ENCODE assay signal across 8 cellular contexts in genomic region chr2:238238766-238239551, GRCh38. TPM values are rescaled to one million over a fixed set of nuclear protein-coding genes. Genes with fewer than 3 reads are reported as not detected.
DNase-seq lines count a peak whose midpoint lies in the region; ATAC-seq and TF ChIP-seq lines count a peak whose summit lies in the region.

No MANE protein-coding gene starts in this region.

- H3K36me3 ChIP-seq in NT2/D1 (ENCODE audit: insufficient read depth, insufficient read length, low read length) (no peaks in the 10 kb centered on the region), upper lobe of right lung (no peaks in the 10 kb centered on the region)

- no peaks in the 10 kb centered on the region for H3K9me3 Mint-ChIP-seq in activated naive CD8-positive, alpha-beta T cell treated with anti-CD3 and anti-CD28 coated beads for 36 hours
- no peaks in the 10 kb centered on the region for H3K9me3 Mint-ChIP-seq in mesothelial cell of epicardium

- no peak overlapping the region for H3K27ac ChIP-seq in AG04450 (ENCODE audit: low read depth, low read length)
- no peak overlapping the region for H3K27ac ChIP-seq in upper lobe of right lung

- H3K27ac Mint-ChIP-seq in activated naive CD8-positive, alpha-beta T cell treated with anti-CD3 and anti-CD28 coated beads for 36 hours = no peak overlapping the region
- H3K27ac Mint-ChIP-seq in mesothelial cell of epicardium = no peak overlapping the region

- peaks cover 44% of the 10 kb centered on the region for H3K27me3 Mint-ChIP-seq in activated naive CD8-positive, alpha-beta T cell treated with anti-CD3 and anti-CD28 coated beads for 36 hours
- H3K27me3 Mint-ChIP-seq in mesothelial cell of epicardium (ENCODE audit: low read depth) = peaks cover 48% of the 10 kb centered on the region

- intact Hi-C loops in upper lobe of right lung (cut with DNase I) = no loop called here

- H3K4me1 ChIP-seq in NT2/D1 (ENCODE audit: insufficient read depth, insufficient read length) (peaks cover 11% of the 10 kb centered on the region), upper lobe of right lung (peaks cover 8% of the 10 kb centered on the region)

- H3K4me3 ChIP-seq in AG04450 (ENCODE audit: low read depth, low read length) = peak overlapping the region; percentile 64; the same call in 1 of the 2 replicates
- peak overlapping the region; percentile 72 for H3K4me3 ChIP-seq in NT2/D1 (ENCODE audit: insufficient read length, low read depth)
- peak overlapping the region; percentile 61 for H3K4me3 ChIP-seq in upper lobe of right lung

- TF ChIP-seq CTCF in AG04450 (IDR thresholded peaks at IDR 0.05; ENCODE audit: low read depth, low read length) = no peak
- no peak for TF ChIP-seq CTCF in mesothelial cell of epicardium (IDR thresholded peaks at IDR 0.05; ENCODE audit: unreplicated experiment)
- TF ChIP-seq CTCF in upper lobe of right lung (IDR thresholded peaks at IDR 0.05) = no peak

- peaks cover 6% of the 10 kb centered on the region; the same call in 1 of the 2 replicates for H3K9me3 ChIP-seq in AG04450 (ENCODE audit: control insufficient read depth, insufficient read depth, low read length)
- peaks cover 6% of the 10 kb centered on the region; the same call in 1 of the 2 replicates for H3K9me3 ChIP-seq in NT2/D1 (ENCODE audit: insufficient read depth, low read length)
- H3K9me3 ChIP-seq in upper lobe of right lung = no peaks in the 10 kb centered on the region

- peak overlapping the region; percentile 30 for H3K4me3 Mint-ChIP-seq in activated naive CD8-positive, alpha-beta T cell treated with anti-CD3 and anti-CD28 coated beads for 36 hours
- peak overlapping the region; percentile 41 for H3K4me3 Mint-ChIP-seq in mesothelial cell of epicardium

- POLR2A ChIA-PET in AG04450 (lab: Yijun Ruan, JAX) = no interaction called here

- H3K9ac ChIP-seq in NT2/D1 (ENCODE audit: insufficient read length, low read depth) = peak overlapping the region; percentile 91

- DNase-seq in AG04450 (ENCODE audit: low read depth, low spot score) = no peak
- no peak for DNase-seq in NT2/D1 (ENCODE audit: low read depth, low spot score)
- DNase-seq in activated naive CD8-positive, alpha-beta T cell treated with anti-CD3 and anti-CD28 coated beads for 36 hours = peak; percentile 51
- no peak for DNase-seq in mesothelial cell of epicardium (ENCODE audit: low spot score in 2 of 2, unreplicated experiment in 2 of 2)
- DNase-seq in upper lobe of right lung = peak; percentile 70

- no peaks in the 10 kb centered on the region for H3K36me3 Mint-ChIP-seq in activated naive CD8-positive, alpha-beta T cell treated with anti-CD3 and anti-CD28 coated beads for 36 hours
- H3K36me3 Mint-ChIP-seq in mesothelial cell of epicardium = no peaks in the 10 kb centered on the region

- ATAC-seq in GM19395 (IDR thresholded peaks at IDR 0.05; ENCODE audit: unreplicated experiment) (peak; percentile 7), upper lobe of right lung (peak; percentile 3), HG03045 (IDR thresholded peaks at IDR 0.05; ENCODE audit: unreplicated experiment) (no peak), GM21526 (IDR thresholded peaks at IDR 0.05; ENCODE audit: low FRiP score, unreplicated experiment) (no peak)

- CTCF ChIA-PET in AG04450 (lab: Charles Lee) = no interaction called here

- H3K27me3 ChIP-seq in AG04450 (ENCODE audit: control insufficient read depth, insufficient read depth, low read length) (peaks cover 29% of the 10 kb centered on the region), NT2/D1 (ENCODE audit: insufficient read depth, insufficient read length) (peaks cover 41% of the 10 kb centered on the region), upper lobe of right lung (peaks cover 8% of the 10 kb centered on the region)

- H3K4me1 Mint-ChIP-seq in activated naive CD8-positive, alpha-beta T cell treated with anti-CD3 and anti-CD28 coated beads for 36 hours = peaks cover 5% of the 10 kb centered on the region
- peaks cover 6% of the 10 kb centered on the region for H3K4me1 Mint-ChIP-seq in mesothelial cell of epicardium

RNA-seq across cellular contexts. Expression of gene HES6, which starts 0.9 kb away (rescaled TPM):
- polyA plus RNA-seq in AG04450 (2011; rRNA removed) = 2.9 and 3.9 TPM in 2 replicates
- polyA minus RNA-seq in AG04450 (2011; rRNA and poly(A)+ RNA removed) = 0.26 and 1.1 TPM in 2 replicates
- total RNA-seq in activated naive CD8-positive, alpha-beta T cell treated with anti-CD3 and anti-CD28 coated beads for 36 hours = 1 to 10 TPM; 3.5 to 4.0 TPM
- total RNA-seq in mesothelial cell of epicardium (4.2 to 5.1 TPM (median 4.3 TPM) in 3 replicates), upper lobe of right lung (7.3 TPM)

RNA-seq across cellular contexts. Expression of gene ILKAP, which starts 35.5 kb away (rescaled TPM):
- 29.4 and 34.9 TPM in 2 replicates for polyA plus RNA-seq in AG04450 (2011; rRNA removed)
- polyA minus RNA-seq in AG04450 (2011; rRNA and poly(A)+ RNA removed) = 21.9 and 23.3 TPM in 2 replicates
- 10 to 100 TPM; 52.9 to 54.7 TPM for total RNA-seq in activated naive CD8-positive, alpha-beta T cell treated with anti-CD3 and anti-CD28 coated beads for 36 hours
- total RNA-seq in mesothelial cell of epicardium (48.6 to 54.0 TPM (median 50.8 TPM) in 3 replicates), upper lobe of right lung (47.2 TPM)

RNA-seq across cellular contexts. Expression of gene PER2, which starts 49.5 kb away (rescaled TPM):
- 1.7 and 1.9 TPM in 2 replicates for polyA plus RNA-seq in AG04450 (2011; rRNA removed)
- 8.0 and 8.9 TPM in 2 replicates for polyA minus RNA-seq in AG04450 (2011; rRNA and poly(A)+ RNA removed)
- 10 to 100 TPM; 15.3 to 17.5 TPM for total RNA-seq in activated naive CD8-positive, alpha-beta T cell treated with anti-CD3 and anti-CD28 coated beads for 36 hours
- total RNA-seq in mesothelial cell of epicardium (11.4 to 12.7 TPM (median 11.7 TPM) in 3 replicates), upper lobe of right lung (22.7 TPM)

Comparison
In these comparisons a context has a peak if more than half of its experiments do, and no peak if none do; other contexts are left out.
1. DNase-seq: peak in activated naive CD8-positive, alpha-beta T cell treated with anti-CD3 and anti-CD28 coated beads for 36 hours (single experiment) and upper lobe of right lung (single experiment); none in AG04450 (single experiment), NT2/D1 (single experiment) and mesothelial cell of epicardium (0 of 2).
2. ATAC-seq: peak in GM19395 (single experiment) and upper lobe of right lung (single experiment); none in HG03045 (single experiment) and GM21526 (single experiment).
3. Peak in every context shown above with its lines, with median percentiles within 50 percentile points of each other: H3K4me3 ChIP-seq.